Comparison of ENCODE assay signal across 9 cellular contexts in the genomic region with DNA sequence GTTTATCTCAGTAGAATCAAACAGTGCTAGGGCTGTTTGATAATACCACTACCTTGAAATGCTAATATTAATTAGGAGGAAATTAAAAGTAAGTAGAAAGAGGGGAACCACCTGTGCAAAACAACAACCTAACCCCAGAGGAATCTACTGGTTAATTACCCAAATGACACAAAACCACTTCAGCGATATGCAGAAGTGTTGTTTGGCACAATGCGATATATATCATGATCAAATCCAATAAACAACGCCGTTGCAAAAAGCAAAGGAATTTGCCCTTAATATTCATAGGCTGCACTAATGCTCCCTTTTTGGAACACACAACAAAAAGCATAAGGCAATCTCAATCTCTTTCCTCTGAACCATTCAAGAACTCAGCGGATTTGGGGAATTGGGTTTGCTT. TPM values are rescaled to one million over a fixed set of nuclear protein-coding genes. Genes with fewer than 3 reads are reported as not detected.
DNase-seq lines count a peak whose midpoint lies in the region; ATAC-seq, FAIRE-seq and TF ChIP-seq lines count a peak whose summit lies in the region.
"Had no signal": no experiment of that assay in that cellular context is flagged by ENCODE, and none has a peak within 500 bp of the region (broad histone marks: within the 10 kb centered on the region; RNA-seq: fewer than 3 reads in every experiment).

No MANE protein-coding gene starts in this region.

- no peaks in the 10 kb centered on the region for H3K9me3 Mint-ChIP-seq in activated naive CD4-positive, alpha-beta T cell treated with anti-CD3 and anti-CD28 coated beads, Interleukin-2, amount 10 ng/mL, durations not matched to agents 7 days and 5 days
- H3K9me3 Mint-ChIP-seq in activated naive CD4-positive, alpha-beta T cell treated with anti-CD3 and anti-CD28 coated beads, Interleukin-2, amount 50 U/mL, for 72 hours = peaks cover 0 to 2% of the 10 kb centered on the region in 2 donors

- peak overlapping the region; percentile 74 to 77 for H3K4me3 ChIP-seq in ascending aorta
- H3K4me3 ChIP-seq in lung = peak overlapping the region; percentile 30
- H3K4me3 ChIP-seq in upper lobe of left lung = peak overlapping the region in 3 of 4 donors; percentile 78 to 98 (median 83)

- intact Hi-C loops in ascending aorta (cut with DNase I) = loop anchor here (5.0 kb wide), 2 partner anchors 83 to 668 kb away; no protein-coding TSS in a partner anchor

- TF ChIP-seq EP300 in upper lobe of left lung (IDR thresholded peaks at IDR 0.05) = no peak

- H3K36me3 ChIP-seq in ascending aorta (no peaks in the 10 kb centered on the region), lung (ENCODE audit: control insufficient read depth in 2 of 2, insufficient read depth in 2 of 2, low read length in 2 of 2) (peaks cover 0 to 2% of the 10 kb centered on the region in 2 donors), upper lobe of left lung (no peaks in the 10 kb centered on the region)

- H3K4me1 ChIP-seq in ascending aorta (peaks cover 4 to 17% of the 10 kb centered on the region in 2 donors), lung (ENCODE audit: control insufficient read depth in 2 of 2, insufficient read depth in 2 of 2, low read length in 2 of 2) (peaks cover 0 to 9% of the 10 kb centered on the region in 2 donors), upper lobe of left lung (peaks cover 30 to 45% (median 37%) of the 10 kb centered on the region in 4 donors)

- ATAC-seq in activated naive CD4-positive, alpha-beta T cell treated with anti-CD3 and anti-CD28 coated beads, Interleukin-2, amount 50 U/mL, for 72 hours = no peak
- no peak for ATAC-seq in lung (ENCODE audit: insufficient read depth, low FRiP score)
- ATAC-seq in upper lobe of left lung (ENCODE audit: low FRiP score in 2 of 2) = no peak
- no peak for ATAC-seq in GM18868 (IDR thresholded peaks at IDR 0.05; ENCODE audit: unreplicated experiment)
- no peak for ATAC-seq in HG02610 (IDR thresholded peaks at IDR 0.05; ENCODE audit: unreplicated experiment)

- H3K9me3 ChIP-seq in ascending aorta = no peaks in the 10 kb centered on the region
- no peaks in the 10 kb centered on the region for H3K9me3 ChIP-seq in lung (ENCODE audit: control insufficient read depth in 2 of 2, insufficient read depth in 1 of 2, low read length in 1 of 2)
- no peaks in the 10 kb centered on the region for H3K9me3 ChIP-seq in upper lobe of left lung

- H3K27me3 Mint-ChIP-seq in activated naive CD4-positive, alpha-beta T cell treated with anti-CD3 and anti-CD28 coated beads, Interleukin-2, amount 10 ng/mL, durations not matched to agents 7 days and 5 days = peaks cover 6% of the 10 kb centered on the region

- 45 to 65% methylated on average over 5 of the region's 5 CpGs for WGBS in lung, 2 donors
- WGBS in upper lobe of left lung, 2 donors = 45 to 47% methylated on average over 5 of the region's 5 CpGs

- H3K36me3 Mint-ChIP-seq in activated naive CD4-positive, alpha-beta T cell treated with anti-CD3 and anti-CD28 coated beads, Interleukin-2, amount 10 ng/mL, durations not matched to agents 7 days and 5 days = peaks cover 14% of the 10 kb centered on the region
- peaks cover 0 to 6% of the 10 kb centered on the region in 2 donors for H3K36me3 Mint-ChIP-seq in activated naive CD4-positive, alpha-beta T cell treated with anti-CD3 and anti-CD28 coated beads, Interleukin-2, amount 50 U/mL, for 72 hours

- no peak for TF ChIP-seq POLR2A in upper lobe of left lung (IDR thresholded peaks at IDR 0.05)

- no peak overlapping the region for H3K27ac ChIP-seq in ascending aorta
- no peak overlapping the region for H3K27ac ChIP-seq in lung (ENCODE audit: low read depth in 1 of 2, low read length in 1 of 2)
- peak overlapping the region in 3 of 4 donors; percentile 3 to 92 (median 91) for H3K27ac ChIP-seq in upper lobe of left lung

- no peak overlapping the region for H3K27ac Mint-ChIP-seq in activated naive CD4-positive, alpha-beta T cell treated with anti-CD3 and anti-CD28 coated beads, Interleukin-2, amount 10 ng/mL, durations not matched to agents 7 days and 5 days
- H3K27ac Mint-ChIP-seq in activated naive CD4-positive, alpha-beta T cell treated with anti-CD3 and anti-CD28 coated beads, Interleukin-2, amount 50 U/mL, for 72 hours = no peak overlapping the region

- H3K4me3 Mint-ChIP-seq in activated naive CD4-positive, alpha-beta T cell treated with anti-CD3 and anti-CD28 coated beads, Interleukin-2, amount 10 ng/mL, durations not matched to agents 7 days and 5 days = peak overlapping the region; percentile 89

- no peak for TF ChIP-seq CTCF in ascending aorta (IDR thresholded peaks at IDR 0.05)
- no peak for TF ChIP-seq CTCF in lung (IDR thresholded peaks at IDR 0.05; ENCODE audit: control extremely low read depth, extremely low read depth)
- TF ChIP-seq CTCF in upper lobe of left lung (IDR thresholded peaks at IDR 0.05) = no peak

- H3K4me1 Mint-ChIP-seq in activated naive CD4-positive, alpha-beta T cell treated with anti-CD3 and anti-CD28 coated beads, Interleukin-2, amount 10 ng/mL, durations not matched to agents 7 days and 5 days = peaks cover 42% of the 10 kb centered on the region

- no peak for DNase-seq in activated naive CD4-positive, alpha-beta T cell treated with anti-CD3 and anti-CD28 coated beads, Interleukin-2, amount 10 ng/mL, durations not matched to agents 7 days and 5 days
- DNase-seq in activated naive CD4-positive, alpha-beta T cell treated with anti-CD3 and anti-CD28 coated beads, Interleukin-2, amount 50 U/mL, for 72 hours (ENCODE audit: low spot score in 2 of 2) = no peak
- DNase-seq in ascending aorta (ENCODE audit: low spot score in 2 of 2) (no peak), lung (ENCODE audit: low spot score) (no peak), upper lobe of left lung (no peak), frontal cortex (ENCODE audit: low spot score in 2 of 2) (no peak)
- DNase-seq: NCI-H1436 treated with DMSO at 0.1 percent for 48 hours had no signal

- H3K27me3 ChIP-seq in ascending aorta (no peaks in the 10 kb centered on the region), lung (ENCODE audit: control insufficient read depth, insufficient read depth) (no peaks in the 10 kb centered on the region), upper lobe of left lung (no peaks in the 10 kb centered on the region)

- CTCF ChIA-PET in activated naive CD4-positive, alpha-beta T cell treated with anti-CD3 and anti-CD28 coated beads, Interleukin-2, amount 10 ng/mL, durations not matched to agents 7 days and 5 days (lab: Charles Lee) = interaction anchor here (1.7 to 3.0 kb wide), 3 partner anchors 188 to 213 kb away, joined by 4 to 21 read pairs (median 12); no protein-coding TSS in a partner anchor

- no peak for FAIRE-seq in frontal cortex (lab: Jason Lieb, UNC)

RNA-seq across cellular contexts. Expression of a gene that starts 1.6 kb away (rescaled TPM):
- total RNA-seq in activated naive CD4-positive, alpha-beta T cell treated with anti-CD3 and anti-CD28 coated beads, Interleukin-2, amount 50 U/mL, for 72 hours = 10 to 100 TPM; 16.8 to 17.8 TPM
- total RNA-seq in ascending aorta (249 TPM), lung (100 to 1,000 TPM in 1 of 2 donors, 10 to 100 TPM in 1; 40.9 to 105 TPM), upper lobe of left lung (100 to 1,000 TPM in 2 of 6 donors, 10 to 100 TPM in 4; 44.5 to 131 (median 80.0) TPM), frontal cortex (85.2 TPM)
- polyA plus RNA-seq in lung = 10 to 100 TPM; 12.4 to 19.5 TPM

RNA-seq across cellular contexts. Expression of a gene that starts 29.2 kb away (rescaled TPM):
- total RNA-seq in activated naive CD4-positive, alpha-beta T cell treated with anti-CD3 and anti-CD28 coated beads, Interleukin-2, amount 50 U/mL, for 72 hours = 1 to 10 TPM; 1.3 to 1.6 TPM
- 1.2 TPM for total RNA-seq in ascending aorta
- total RNA-seq in lung = 1 to 10 TPM; 5.9 to 8.7 TPM
- 1 to 10 TPM; 2.0 to 3.6 TPM for polyA plus RNA-seq in lung
- total RNA-seq in upper lobe of left lung = 1 to 10 TPM; 1.3 to 7.9 (median 5.3) TPM
- 95.8 TPM for total RNA-seq in frontal cortex

Comparison
In these comparisons a context has a peak if more than half of its experiments do, and no peak if none do; other contexts are left out.
1. H3K27ac ChIP-seq: peak in upper lobe of left lung (3 of 4); none in ascending aorta (0 of 2) and lung (0 of 2).
2. H3K4me3 ChIP-seq: peak in every context shown above with its lines; median percentile 83 in upper lobe of left lung; 76 in ascending aorta; 30 in lung.
3. RNA of a gene that starts 29.2 kb away (total RNA-seq): 95.8 TPM in frontal cortex (single experiment); 5.9 to 8.7 TPM in lung, 1.3 to 7.9 TPM in upper lobe of left lung, 1.3 to 1.6 TPM in activated naive CD4-positive, alpha-beta T cell treated with anti-CD3 and anti-CD28 coated beads, Interleukin-2, amount 50 U/mL, for 72 hours and 1.2 TPM in ascending aorta (single experiment); every median in the first group is over 10 times any median in the second.